Comparison of ENCODE assay signal across 9 cellular contexts in genomic region chr10:89351402-89352038, GRCh38. TPM values are rescaled to one million over a fixed set of nuclear protein-coding genes. Genes with fewer than 3 reads are reported as not detected.
DNase-seq lines count a peak whose midpoint lies in the region; ATAC-seq and TF ChIP-seq lines count a peak whose summit lies in the region.
"Had no signal": no experiment of that assay in that cellular context is flagged by ENCODE, and none has a peak within 500 bp of the region (broad histone marks: within the 10 kb centered on the region; RNA-seq: fewer than 3 reads in every experiment).

No MANE protein-coding gene starts in this region.

- no peaks in the 10 kb centered on the region for H3K27me3 ChIP-seq in neural progenitor cell

- peaks cover 32% of the 10 kb centered on the region for H3K4me1 ChIP-seq in neural progenitor cell

- TF ChIP-seq CTCF in neural progenitor cell (IDR thresholded peaks at IDR 0.05): no peak

- H3K9me3 Mint-ChIP-seq in dendritic cell treated with granulocyte-macrophage colony-stimulating factor and Interleukin-4, amounts not matched to agents 40 ng/mL and 50 ng/mL, for 4 days: no peaks in the 10 kb centered on the region
- peaks cover 14% of the 10 kb centered on the region for H3K9me3 Mint-ChIP-seq in neural progenitor cell

- no peaks in the 10 kb centered on the region for H3K27me3 Mint-ChIP-seq in dendritic cell treated with granulocyte-macrophage colony-stimulating factor and Interleukin-4, amounts not matched to agents 40 ng/mL and 50 ng/mL, for 4 days
- peaks cover 2% of the 10 kb centered on the region for H3K27me3 Mint-ChIP-seq in neural progenitor cell (ENCODE audit: insufficient read depth, low read depth)

- ATAC-seq in GM19468 (IDR thresholded peaks at IDR 0.05; ENCODE audit: extremely low read depth, unreplicated experiment) (peak; percentile 58), HG03520 (IDR thresholded peaks at IDR 0.05; ENCODE audit: unreplicated experiment) (peak; percentile 90)

- H3F3A ChIP-seq in neural progenitor cell (ENCODE audit: low read depth): peaks cover 24% of the 10 kb centered on the region

- intact Hi-C loops in dendritic cell treated with granulocyte-macrophage colony-stimulating factor and Interleukin-4, amounts not matched to agents 40 ng/mL and 50 ng/mL, for 4 days (cut with micrococcal nuclease): no loop called here

- no peak overlapping the region for H3K4me2 ChIP-seq in neural progenitor cell

- H3K36me3 ChIP-seq in neural progenitor cell: no peaks in the 10 kb centered on the region

- DNase-seq in ACHN (peak; percentile 61), neural progenitor cell (ENCODE audit: low spot score) (no peak), KBM-7 (no peak), globus pallidus (ENCODE audit: low spot score) (no peak), NCI-H1105 (lab: John Stamatoyannopoulos, UW) (no peak)

- no peak overlapping the region for H3K4me3 ChIP-seq in neural progenitor cell

- no peaks in the 10 kb centered on the region for H3K79me2 ChIP-seq in neural progenitor cell (ENCODE audit: low read depth)

- H4K20me1 ChIP-seq in neural progenitor cell (ENCODE audit: low read depth): no peaks in the 10 kb centered on the region

- no peak overlapping the region for H3K9ac ChIP-seq in neural progenitor cell

- H3K36me3 Mint-ChIP-seq in dendritic cell treated with granulocyte-macrophage colony-stimulating factor and Interleukin-4, amounts not matched to agents 40 ng/mL and 50 ng/mL, for 4 days (ENCODE audit: low read depth): no peaks in the 10 kb centered on the region
- H3K36me3 Mint-ChIP-seq in neural progenitor cell: peaks cover 2% of the 10 kb centered on the region

- H2AFZ ChIP-seq in neural progenitor cell (replicated peaks): no peak overlapping the region

- peak overlapping the region; percentile 73 for H3K27ac Mint-ChIP-seq in dendritic cell treated with granulocyte-macrophage colony-stimulating factor and Interleukin-4, amounts not matched to agents 40 ng/mL and 50 ng/mL, for 4 days
- peak overlapping the region; percentile 24 for H3K27ac Mint-ChIP-seq in neural progenitor cell

- in situ Hi-C loops in ACHN (cut with HindIII; ENCODE audit: low pct_ligation_motif_present, low pct_unique_long_range_greater_than_20kb, low sequenced_read_pairs): no loop called here
- in situ Hi-C loops in KBM-7 (cut with MboI; ENCODE audit: low pct_unique_long_range_greater_than_20kb, low sequenced_read_pairs): no loop called here

- peaks cover 60% of the 10 kb centered on the region for H3K4me1 Mint-ChIP-seq in dendritic cell treated with granulocyte-macrophage colony-stimulating factor and Interleukin-4, amounts not matched to agents 40 ng/mL and 50 ng/mL, for 4 days (ENCODE audit: low read depth)
- H3K4me1 Mint-ChIP-seq in neural progenitor cell: peaks cover 53% of the 10 kb centered on the region

- H3K27ac ChIP-seq in neural progenitor cell: no peak overlapping the region

- H3K4me3 Mint-ChIP-seq in dendritic cell treated with granulocyte-macrophage colony-stimulating factor and Interleukin-4, amounts not matched to agents 40 ng/mL and 50 ng/mL, for 4 days: no peak overlapping the region
- no peak overlapping the region for H3K4me3 Mint-ChIP-seq in neural progenitor cell

- no peaks in the 10 kb centered on the region for H3K9me3 ChIP-seq in neural progenitor cell (ENCODE audit: low read depth)

RNA-seq across cellular contexts. Expression of gene IFIT3, which starts 23.7 kb away (rescaled TPM):
- 0.06 TPM in 1 of 2 replicates, not detected in the other for total RNA-seq in neural progenitor cell (ENCODE audit: low replicate concordance)

RNA-seq across cellular contexts. Expression of gene IFIT1B, which starts 26.3 kb away (rescaled TPM):
- not detected in 2 replicates for total RNA-seq in neural progenitor cell (ENCODE audit: low replicate concordance)
- total RNA-seq: subcutaneous adipose tissue had no signal

RNA-seq across cellular contexts. Expression of gene IFIT1, which starts 40.9 kb away (rescaled TPM):
- total RNA-seq in neural progenitor cell (ENCODE audit: low replicate concordance): 12.4 and 13.2 TPM in 2 replicates

RNA-seq across cellular contexts. Expression of gene IFIT2, which starts 49.7 kb away (rescaled TPM):
- 0.06 and 0.22 TPM in 2 replicates for total RNA-seq in neural progenitor cell (ENCODE audit: low replicate concordance)
